In genomic region chr1:14743368-14743767, GRCh38 we compare ENCODE assay signal across 24 cellular contexts.
"Had no signal": no experiment of that assay in that cellular context is flagged by ENCODE, and none has a peak within 500 bp of the region (broad histone marks: within the 10 kb centered on the region; RNA-seq: fewer than 3 reads in every experiment).

No MANE protein-coding gene starts in this region.

- H3K4me3 Mint-ChIP-seq: activated B cell treated with CpG ODN at 0.5 μM for 24 hours; activated CD4-positive, alpha-beta T cell treated with anti-CD3 and anti-CD28 coated beads for 36 hours; activated naive CD8-positive, alpha-beta T cell; activated T-cell treated with anti-CD3 and anti-CD28 coated beads, Interleukin-2, amount 50 U/mL, for 72 hours; immature natural killer cell; memory B cell; natural killer cell; stimulated activated naive B cell treated with anti-CD40 and anti-IgM and Interleukin-4, amounts not matched to agents 10 μg/mL and 1 μg/mL and 100 μg/mL, for 72 hours; T-helper 2 cell treated with Interferon-gamma antibody and Interleukin-4, amounts not matched to agents 5 μg/mL and 100 μg/mL, for 36 hours had no signal

- H3K27ac ChIP-seq: body of pancreas, colonic mucosa, suprapubic skin, tibial artery, upper lobe of right lung had no signal

- H3K9me3 Mint-ChIP-seq: activated B cell treated with CpG ODN at 0.5 μM for 24 hours; activated T-cell treated with anti-CD3 and anti-CD28 coated beads, Interleukin-2, amount 50 U/mL, for 72 hours; immature natural killer cell; natural killer cell; stimulated activated naive B cell treated with anti-CD40 and anti-IgM and Interleukin-4, amounts not matched to agents 10 μg/mL and 1 μg/mL and 100 μg/mL, for 72 hours; T-helper 2 cell treated with Interferon-gamma antibody and Interleukin-4, amounts not matched to agents 5 μg/mL and 100 μg/mL, for 36 hours had no signal

- H3K9me3 ChIP-seq: body of pancreas, colonic mucosa, suprapubic skin, tibial artery, upper lobe of right lung had no signal

- H3K4me1 Mint-ChIP-seq: activated CD4-positive, alpha-beta T cell treated with anti-CD3 and anti-CD28 coated beads for 36 hours; immature natural killer cell; memory B cell; natural killer cell had no signal

- DNase-seq: activated B cell treated with CpG ODN at 0.5 μM for 24 hours; activated CD4-positive, alpha-beta T cell treated with anti-CD3 and anti-CD28 coated beads for 36 hours; activated CD4-positive, alpha-beta T cell treated with anti-CD3 and anti-CD28 coated beads, Interleukin-2, amount 50 U/mL, for 4 hours; activated naive CD4-positive, alpha-beta T cell; activated T-cell treated with anti-CD3 and anti-CD28 coated beads for 4 hours; activated T-cell treated with anti-CD3 and anti-CD28 coated beads, Interleukin-2, amount 50 U/mL, for 72 hours; body of pancreas; cerebellar nuclear complex; colonic mucosa; effector CD8-positive, alpha-beta T cell; erythroblast; hypothalamus; immature natural killer cell; natural killer cell; right cardiac atrium; stimulated activated CD4-positive, alpha-beta T cell treated with anti-CD3 and anti-CD28 coated beads, Interleukin-15, amount 100 ng/mL, for 24 hours; stimulated activated CD4-positive, alpha-beta T cell treated with anti-CD3 and anti-CD28 coated beads, Interleukin-2, amount 100 ng/mL, for 24 hours; stimulated activated naive B cell treated with anti-CD40 and anti-IgM and Interleukin-4, amounts not matched to agents 10 μg/mL and 1 μg/mL and 100 μg/mL, for 72 hours; tibial artery; upper lobe of right lung had no signal

- H3K4me1 ChIP-seq: body of pancreas, colonic mucosa, tibial artery had no signal

- H3K4me3 ChIP-seq: body of pancreas, colonic mucosa, suprapubic skin, tibial artery, upper lobe of right lung had no signal

- ATAC-seq: activated CD4-positive, alpha-beta T cell treated with anti-CD3 and anti-CD28 coated beads for 36 hours; activated T-cell treated with anti-CD3 and anti-CD28 coated beads, Interleukin-2, amount 50 U/mL, for 72 hours; body of pancreas; right cardiac atrium; stimulated activated naive B cell treated with anti-CD40 and anti-IgM and Interleukin-4, amounts not matched to agents 10 μg/mL and 1 μg/mL and 100 μg/mL, for 72 hours; upper lobe of right lung had no signal

- H3K36me3 Mint-ChIP-seq: activated naive CD8-positive, alpha-beta T cell; immature natural killer cell; natural killer cell; stimulated activated naive B cell treated with anti-CD40 and anti-IgM and Interleukin-4, amounts not matched to agents 10 μg/mL and 1 μg/mL and 100 μg/mL, for 72 hours had no signal

- H3K27me3 ChIP-seq: body of pancreas, colonic mucosa had no signal

- H3K27ac Mint-ChIP-seq: activated B cell treated with CpG ODN at 0.5 μM for 24 hours; activated CD4-positive, alpha-beta T cell treated with anti-CD3 and anti-CD28 coated beads for 36 hours; activated naive CD8-positive, alpha-beta T cell; activated T-cell treated with anti-CD3 and anti-CD28 coated beads, Interleukin-2, amount 50 U/mL, for 72 hours; immature natural killer cell; memory B cell; natural killer cell; stimulated activated naive B cell treated with anti-CD40 and anti-IgM and Interleukin-4, amounts not matched to agents 10 μg/mL and 1 μg/mL and 100 μg/mL, for 72 hours; T-helper 2 cell treated with Interferon-gamma antibody and Interleukin-4, amounts not matched to agents 5 μg/mL and 100 μg/mL, for 36 hours had no signal

- H3K36me3 ChIP-seq: colonic mucosa, suprapubic skin, tibial artery, upper lobe of right lung had no signal
